ENCODE assay signal across 8 cellular contexts in genomic region chr12:6322969-6323339, GRCh38. TPM values are rescaled to one million over a fixed set of nuclear protein-coding genes. Genes with fewer than 3 reads are reported as not detected.
DNase-seq lines count a peak whose midpoint lies in the region; ATAC-seq and TF ChIP-seq lines count a peak whose summit lies in the region.

No MANE protein-coding gene starts in this region.

- BruUV-seq in Calu3 (replicated peaks; lab: Mats Ljungman, UMichigan), result no TSS peak

- ATAC-seq in HG02678 (IDR thresholded peaks at IDR 0.05; ENCODE audit: unreplicated experiment), result peak; percentile 30
- ATAC-seq in activated naive CD8-positive, alpha-beta T cell treated with anti-CD3 and anti-CD28 coated beads, Interleukin-2, amount 50 U/mL, for 24 hours, result peak; percentile 2
- no peak for ATAC-seq in omental fat pad (ENCODE audit: low FRiP score)

- no peaks in the 10 kb centered on the region for H3K9me3 Mint-ChIP-seq in Calu3 (ENCODE audit: low read depth, unreplicated experiment)
- no peaks in the 10 kb centered on the region for H3K9me3 Mint-ChIP-seq in activated naive CD8-positive, alpha-beta T cell treated with anti-CD3 and anti-CD28 coated beads, Interleukin-2, amount 50 U/mL, for 24 hours
- H3K9me3 Mint-ChIP-seq in neural crest cell, result no peaks in the 10 kb centered on the region

- no peaks in the 10 kb centered on the region for H3K27me3 Mint-ChIP-seq in Calu3 (ENCODE audit: unreplicated experiment)
- peaks cover 3% of the 10 kb centered on the region for H3K27me3 Mint-ChIP-seq in activated naive CD8-positive, alpha-beta T cell treated with anti-CD3 and anti-CD28 coated beads, Interleukin-2, amount 50 U/mL, for 24 hours
- H3K27me3 Mint-ChIP-seq in neural crest cell (ENCODE audit: low read depth), result no peaks in the 10 kb centered on the region

- intact Hi-C loops in Calu3 (cut with micrococcal nuclease; ENCODE audit: unreplicated experiment), result loop anchor here (10.0 kb wide), 1 partner anchor 52 kb away; the partner anchor contains the start of gene SCNN1A

- peaks cover 23% of the 10 kb centered on the region for H3K4me1 Mint-ChIP-seq in Calu3 (ENCODE audit: low read depth, unreplicated experiment)
- peaks cover 60% of the 10 kb centered on the region for H3K4me1 Mint-ChIP-seq in activated naive CD8-positive, alpha-beta T cell treated with anti-CD3 and anti-CD28 coated beads, Interleukin-2, amount 50 U/mL, for 24 hours
- H3K4me1 Mint-ChIP-seq in neural crest cell, result peaks cover 36% of the 10 kb centered on the region

- H3K36me3 Mint-ChIP-seq in Calu3 (ENCODE audit: insufficient read depth, unreplicated experiment), result peaks cover 71% of the 10 kb centered on the region
- H3K36me3 Mint-ChIP-seq in activated naive CD8-positive, alpha-beta T cell treated with anti-CD3 and anti-CD28 coated beads, Interleukin-2, amount 50 U/mL, for 24 hours (ENCODE audit: low read depth), result no peaks in the 10 kb centered on the region
- H3K36me3 Mint-ChIP-seq in neural crest cell (ENCODE audit: low read depth), result no peaks in the 10 kb centered on the region

- DNase-seq in Calu3 (no peak), neural crest cell (ENCODE audit: low read depth, low spot score) (no peak), SHP77 treated with DMSO at 0.1 percent for 48 hours (lab: John Stamatoyannopoulos, UW) (no peak), SHP77 (lab: John Stamatoyannopoulos, UW) (no peak), omental fat pad (ENCODE audit: low spot score) (no peak), NCI-H1930 (lab: John Stamatoyannopoulos, UW) (no peak)
- no peak for DNase-seq in activated naive CD8-positive, alpha-beta T cell treated with anti-CD3 and anti-CD28 coated beads, Interleukin-2, amount 50 U/mL, for 24 hours

- H3K4me3 Mint-ChIP-seq in Calu3 (ENCODE audit: low read depth, unreplicated experiment), result no peak overlapping the region
- H3K4me3 Mint-ChIP-seq in activated naive CD8-positive, alpha-beta T cell treated with anti-CD3 and anti-CD28 coated beads, Interleukin-2, amount 50 U/mL, for 24 hours, result peak overlapping the region; percentile 65
- no peak overlapping the region for H3K4me3 Mint-ChIP-seq in neural crest cell

- CTCF ChIA-PET in Calu3 (lab: Charles Lee), result interaction anchor here (0.9 to 1.8 kb wide), 12 partner anchors 10 to 142 kb away, joined by 3 to 10 read pairs (median 4); partner anchors contain the start of genes LTBR and TNFRSF1A

- no peak for TF ChIP-seq CTCF in Calu3 (IDR thresholded peaks at IDR 0.05; ENCODE audit: unreplicated experiment)
- TF ChIP-seq CTCF in neural crest cell (conservative IDR thresholded peaks at IDR 0.05), result no peak
- TF ChIP-seq CTCF in omental fat pad (IDR thresholded peaks at IDR 0.05), result no peak

- H3K27ac Mint-ChIP-seq in Calu3 (ENCODE audit: unreplicated experiment), result peak overlapping the region; percentile 56
- peak overlapping the region; percentile 92 for H3K27ac Mint-ChIP-seq in activated naive CD8-positive, alpha-beta T cell treated with anti-CD3 and anti-CD28 coated beads, Interleukin-2, amount 50 U/mL, for 24 hours
- peak overlapping the region; percentile 37 for H3K27ac Mint-ChIP-seq in neural crest cell (ENCODE audit: unreplicated experiment)

RNA-seq across cellular contexts. Expression of gene PLEKHG6, which starts 12.5 kb away (rescaled TPM):
- 25.1 and 32.3 TPM in 2 replicates for total RNA-seq in Calu3 (2022)
- total RNA-seq in neural crest cell, result 0.47 and 0.55 TPM in 2 replicates
- 10 to 100 TPM; 10.1 to 77.1 (median 13.8) TPM for total RNA-seq in omental fat pad

RNA-seq across cellular contexts. Expression of gene TNFRSF1A, which starts 18.9 kb away (rescaled TPM):
- total RNA-seq in Calu3 (2022) (76.7 and 79.3 TPM in 2 replicates), neural crest cell (41.5 and 47.7 TPM in 2 replicates), omental fat pad (100 to 1,000 TPM; 279 to 689 (median 317) TPM)

RNA-seq across cellular contexts. Expression of gene SCNN1A, which starts 52.4 kb away (rescaled TPM):
- total RNA-seq in Calu3 (2022) (36.5 and 53.5 TPM in 2 replicates), neural crest cell (not detected in 2 replicates), omental fat pad (10 to 100 TPM in 3 of 4 donors, 1 to 10 TPM in 1; 1.9 to 29.0 (median 15.7) TPM)

Comparison
In these comparisons a context has a peak if more than half of its experiments do, and no peak if none do; other contexts are left out.
1. H3K27ac Mint-ChIP-seq: peak in every context shown above with its lines; median percentile 92 in activated naive CD8-positive, alpha-beta T cell treated with anti-CD3 and anti-CD28 coated beads, Interleukin-2, amount 50 U/mL, for 24 hours; 56 in Calu3; 37 in neural crest cell.